In genomic region chr11:64858467-64859401, GRCh38 we compare ENCODE assay signal across 8 cellular contexts. TPM values are rescaled to one million over a fixed set of nuclear protein-coding genes. Genes with fewer than 3 reads are reported as not detected.
DNase-seq lines count a peak whose midpoint lies in the region; ATAC-seq and TF ChIP-seq lines count a peak whose summit lies in the region.

No MANE protein-coding gene starts in this region.

- H3K9me3 ChIP-seq in BE2C: no peaks in the 10 kb centered on the region

- peak; percentile 67 to 71 for ATAC-seq in naive B cell (ENCODE audit: low read depth in 2 of 2)
- no peak for ATAC-seq in HG03039 (IDR thresholded peaks at IDR 0.05; ENCODE audit: unreplicated experiment)
- ATAC-seq in HG03378 (IDR thresholded peaks at IDR 0.05; ENCODE audit: unreplicated experiment): no peak

- DNase-seq in GM12864 (ENCODE audit: low read depth) (no peak), naive B cell (peak; percentile 59), GM19238 (ENCODE audit: insufficient read length, low spot score) (no peak), BE2C (no peak)
- peak in 3 of 4 experiments; percentile 35 to 51 (median 37) for DNase-seq in activated naive CD4-positive, alpha-beta T cell (lab: John Stamatoyannopoulos, UW)

- peak overlapping the region; percentile 96 to 97 (median 96) for H3K27ac Mint-ChIP-seq in IgD-negative memory B cell
- peak overlapping the region; percentile 76 to 97 (median 95) for H3K27ac Mint-ChIP-seq in naive B cell

- TF ChIP-seq CTCF in GM12864 (IDR thresholded peaks at IDR 0.05; ENCODE audit: low read depth, low read length, missing control alignments): no peak
- no peak for TF ChIP-seq CTCF in BE2C (IDR thresholded peaks at IDR 0.05; ENCODE audit: low read depth, low read length)

- H3K4me3 ChIP-seq in GM12864 (ENCODE audit: low read depth, low read length): peak overlapping the region; percentile 21
- no peak overlapping the region for H3K4me3 ChIP-seq in BE2C (ENCODE audit: low read depth, low read length)

- H3K9me3 Mint-ChIP-seq in IgD-negative memory B cell: no peaks in the 10 kb centered on the region
- no peaks in the 10 kb centered on the region for H3K9me3 Mint-ChIP-seq in naive B cell

- H3K4me1 ChIP-seq in BE2C: peaks cover 19% of the 10 kb centered on the region

- H3K27me3 Mint-ChIP-seq in IgD-negative memory B cell: no peaks in the 10 kb centered on the region
- no peaks in the 10 kb centered on the region for H3K27me3 Mint-ChIP-seq in naive B cell

- H3K4me3 Mint-ChIP-seq in IgD-negative memory B cell: peak overlapping the region; percentile 78 to 94 (median 89)
- H3K4me3 Mint-ChIP-seq in naive B cell: peak overlapping the region; percentile 77 to 91 (median 82)

- H3K4me1 Mint-ChIP-seq in IgD-negative memory B cell: peaks cover 48 to 66% (median 55%) of the 10 kb centered on the region in 3 donors
- H3K4me1 Mint-ChIP-seq in naive B cell: peaks cover 54 to 92% (median 77%) of the 10 kb centered on the region in 3 donors

- H3K27me3 ChIP-seq in BE2C: no peaks in the 10 kb centered on the region

- H3K36me3 ChIP-seq in BE2C: peaks cover 4% of the 10 kb centered on the region; the same call in 1 of the 2 replicates

- H3K36me3 Mint-ChIP-seq in IgD-negative memory B cell (peaks cover 10% of the 10 kb centered on the region), naive B cell (peaks cover 7 to 8% of the 10 kb centered on the region in 2 donors)

RNA-seq across cellular contexts. Expression of gene CDC42BPG, which starts 14.3 kb away (rescaled TPM):
- polyA plus RNA-seq in IgD-negative memory B cell: 0.15 TPM
- polyA plus RNA-seq in naive B cell (ENCODE audit: low read depth in 6 of 6): under 1 TPM in 4 of 6 donors, not detected in 2; 0.17 to 0.57 (median 0.33) TPM
- polyA plus RNA-seq in BE2C (2012; ENCODE audit: insufficient read depth, insufficient read length, low read depth): 0.39 TPM

RNA-seq across cellular contexts. Expression of gene EHD1, which starts 19.7 kb away (rescaled TPM):
- polyA plus RNA-seq in IgD-negative memory B cell: 210 TPM
- polyA plus RNA-seq in naive B cell (ENCODE audit: low read depth in 6 of 6): 100 to 1,000 TPM in 2 of 6 donors, 10 to 100 TPM in 4; 65.3 to 119 (median 90.7) TPM
- 73.8 TPM for polyA plus RNA-seq in BE2C (2012; ENCODE audit: insufficient read depth, insufficient read length, low read depth)

RNA-seq across cellular contexts. Expression of gene MEN1, which starts 48.4 kb away (rescaled TPM):
- polyA plus RNA-seq in IgD-negative memory B cell (36.4 TPM), naive B cell (ENCODE audit: low read depth in 6 of 6) (10 to 100 TPM; 12.3 to 49.5 (median 27.4) TPM)
- 45.7 TPM for polyA plus RNA-seq in BE2C (2012; ENCODE audit: insufficient read depth, insufficient read length, low read depth)

RNA-seq across cellular contexts. Expression of gene MAP4K2, which starts 55.7 kb away (rescaled TPM):
- 68.1 TPM for polyA plus RNA-seq in IgD-negative memory B cell
- polyA plus RNA-seq in naive B cell (ENCODE audit: low read depth in 6 of 6): 10 to 100 TPM; 29.8 to 65.0 (median 39.7) TPM
- polyA plus RNA-seq in BE2C (2012; ENCODE audit: insufficient read depth, insufficient read length, low read depth): 12.6 TPM

RNA-seq across cellular contexts. Expression of gene ATG2A, which starts 58.3 kb away (rescaled TPM):
- polyA plus RNA-seq in IgD-negative memory B cell: 3.9 TPM
- 1 to 10 TPM in 5 of 6 donors, not detected in 1; 2.8 to 5.0 (median 3.4) TPM for polyA plus RNA-seq in naive B cell (ENCODE audit: low read depth in 6 of 6)
- 19.9 TPM for polyA plus RNA-seq in BE2C (2012; ENCODE audit: insufficient read depth, insufficient read length, low read depth)

Comparison
In these comparisons a context has a peak if more than half of its experiments do, and no peak if none do; other contexts are left out.
1. DNase-seq: peak in activated naive CD4-positive, alpha-beta T cell (3 of 4) and naive B cell (single experiment); none in GM12864 (single experiment), GM19238 (single experiment) and BE2C (single experiment).
2. ATAC-seq: peak in naive B cell (2 of 2); none in HG03039 (single experiment) and HG03378 (single experiment).